21 cellular contexts compared by ENCODE assay signal in genomic region chr16:53428681-53429080, GRCh38.
"Had no signal": no experiment of that assay in that cellular context is flagged by ENCODE, and none has a peak within 500 bp of the region (broad histone marks: within the 10 kb centered on the region; RNA-seq: fewer than 3 reads in every experiment).

No MANE protein-coding gene starts in this region.

- H3K27me3 Mint-ChIP-seq: activated CD4-positive, alpha-beta memory T cell treated with anti-CD3 and anti-CD28 coated beads for 36 hours; activated naive CD8-positive, alpha-beta T cell treated with anti-CD3 and anti-CD28 coated beads for 36 hours; stimulated activated naive CD8-positive, alpha-beta T cell treated with anti-CD3 and anti-CD28 coated beads, Interleukin-15, amount 100 ng/mL, for 72 hours had no signal

- H3K27me3 ChIP-seq: esophagus squamous epithelium, gastrocnemius medialis, tibial artery, uterus had no signal

- H3K9me3 Mint-ChIP-seq: stimulated activated effector memory CD8-positive, alpha-beta T cell treated with anti-CD3 and anti-CD28 coated beads, Interleukin-12 subunit alpha, Interleukin-12 subunit beta, amount 100 ng/mL, for 72 hours had no signal

- ATAC-seq: gastrocnemius medialis; stimulated activated effector memory CD8-positive, alpha-beta T cell treated with anti-CD3 and anti-CD28 coated beads, Interleukin-12 subunit alpha, Interleukin-12 subunit beta, amount 100 ng/mL, for 72 hours; stimulated activated naive CD8-positive, alpha-beta T cell treated with anti-CD3 and anti-CD28 coated beads, Interleukin-15, amount 100 ng/mL, for 72 hours had no signal

- H3K4me1 Mint-ChIP-seq: memory B cell; nephron progenitor cell; stimulated activated effector memory CD8-positive, alpha-beta T cell treated with anti-CD3 and anti-CD28 coated beads, Interleukin-12 subunit alpha, Interleukin-12 subunit beta, amount 100 ng/mL, for 72 hours had no signal

- H3K4me3 Mint-ChIP-seq: activated CD4-positive, alpha-beta memory T cell treated with anti-CD3 and anti-CD28 coated beads for 36 hours; activated naive CD8-positive, alpha-beta T cell treated with anti-CD3 and anti-CD28 coated beads for 36 hours; memory B cell; nephron progenitor cell; stimulated activated effector memory CD8-positive, alpha-beta T cell treated with anti-CD3 and anti-CD28 coated beads, Interleukin-12 subunit alpha, Interleukin-12 subunit beta, amount 100 ng/mL, for 72 hours; stimulated activated naive CD8-positive, alpha-beta T cell treated with anti-CD3 and anti-CD28 coated beads, Interleukin-15, amount 100 ng/mL, for 72 hours had no signal

- H3K27ac ChIP-seq: coronary artery, esophagus squamous epithelium, gastrocnemius medialis, skin epidermis, tibial artery had no signal

- H3K9me3 ChIP-seq: gastrocnemius medialis, tibial artery, uterus had no signal

- H3K4me3 ChIP-seq: coronary artery, esophagus squamous epithelium, gastrocnemius medialis, skin epidermis, tibial artery, uterus had no signal

- H3K36me3 ChIP-seq: esophagus squamous epithelium, gastrocnemius medialis, tibial artery, uterus had no signal

- DNase-seq: activated CD4-positive, alpha-beta memory T cell treated with anti-CD3 and anti-CD28 coated beads for 36 hours; activated CD4-positive, alpha-beta T cell treated with anti-CD3 and anti-CD28 coated beads for 48 hours; activated naive CD4-positive, alpha-beta T cell treated with Interleukin-2 at 50 U/mL for 16 hours; activated naive CD8-positive, alpha-beta T cell treated with anti-CD3 and anti-CD28 coated beads for 36 hours; activated T-cell treated with anti-CD3 and anti-CD28 coated beads, Interleukin-2, amount 50 U/mL, for 48 hours; amniotic stem cell; cerebellar nuclear complex; esophagus squamous epithelium; gastrocnemius medialis; hippocampal formation; nephron progenitor cell; nucleus accumbens; stimulated activated CD4-positive, alpha-beta T cell treated with anti-CD3 and anti-CD28 coated beads, Interleukin-1b, Interleukin-23, amount 100 ng/mL, for 48 hours; stimulated activated naive CD8-positive, alpha-beta T cell treated with anti-CD3 and anti-CD28 coated beads, Interleukin-15, amount 100 ng/mL, for 72 hours; T1000; tibial artery had no signal

- H3K27ac Mint-ChIP-seq: activated CD4-positive, alpha-beta memory T cell treated with anti-CD3 and anti-CD28 coated beads for 36 hours; activated naive CD8-positive, alpha-beta T cell treated with anti-CD3 and anti-CD28 coated beads for 36 hours; memory B cell; nephron progenitor cell; stimulated activated effector memory CD8-positive, alpha-beta T cell treated with anti-CD3 and anti-CD28 coated beads, Interleukin-12 subunit alpha, Interleukin-12 subunit beta, amount 100 ng/mL, for 72 hours; stimulated activated naive CD8-positive, alpha-beta T cell treated with anti-CD3 and anti-CD28 coated beads, Interleukin-15, amount 100 ng/mL, for 72 hours had no signal

- H3K36me3 Mint-ChIP-seq: activated CD4-positive, alpha-beta memory T cell treated with anti-CD3 and anti-CD28 coated beads for 36 hours had no signal

- H3K4me1 ChIP-seq: gastrocnemius medialis, uterus had no signal
